In the genomic region with DNA sequence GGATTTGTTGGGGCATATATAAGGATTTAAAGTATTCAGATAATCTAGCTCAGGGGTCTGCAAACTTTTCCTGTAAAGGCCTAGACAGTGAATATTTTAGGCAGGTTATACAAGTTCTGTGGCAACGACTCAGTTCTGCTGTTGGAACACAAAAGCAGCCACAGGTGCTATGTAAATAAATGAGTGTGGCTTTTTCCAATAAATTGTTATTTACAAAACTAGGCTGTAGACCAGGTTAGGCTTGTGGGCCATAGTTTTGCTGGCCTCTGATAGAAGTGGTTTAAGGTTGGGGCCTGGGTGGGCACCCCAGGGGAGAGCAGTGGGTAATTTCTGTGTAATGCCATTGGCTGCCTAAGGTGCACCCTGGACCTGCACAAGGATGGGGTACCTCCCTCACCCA, we compare ENCODE assay signal across 26 cellular contexts. TPM values are rescaled to one million over a fixed set of nuclear protein-coding genes. Genes with fewer than 3 reads are reported as not detected.
"Had no signal": no experiment of that assay in that cellular context is flagged by ENCODE, and none has a peak within 500 bp of the region (broad histone marks: within the 10 kb centered on the region; RNA-seq: fewer than 3 reads in every experiment).

No MANE protein-coding gene starts in this region.

- H3K36me3 ChIP-seq: colonic mucosa, heart right ventricle, neutrophil, ovary, thyroid gland had no signal

- H3K36me3 Mint-ChIP-seq: activated naive CD8-positive, alpha-beta T cell treated with anti-CD3 and anti-CD28 coated beads, Interleukin-2, amount 10 ng/mL, durations not matched to agents 7 days and 5 days had no signal

- ATAC-seq: activated CD4-positive, CD25-positive, alpha-beta regulatory T cell treated with anti-CD3 and anti-CD28 coated beads, Interleukin-2, amount 50 U/mL, for 24 hours; heart right ventricle; naive thymus-derived CD8-positive, alpha-beta T cell; right cardiac atrium had no signal

- H3K4me1 ChIP-seq: colonic mucosa had no signal

- H3K4me3 ChIP-seq: colonic mucosa, heart right ventricle, lung, ovary, thyroid gland had no signal

- DNase-seq: activated CD4-positive, alpha-beta memory T cell treated with anti-CD3 and anti-CD28 coated beads, Interleukin-2, amount 10 ng/mL, durations not matched to agents 7 days and 5 days; activated CD4-positive, alpha-beta T cell treated with anti-CD3 and anti-CD28 coated beads, Interleukin-2, amount 10 ng/mL, durations not matched to agents 24 days and 14 days; activated naive CD4-positive, alpha-beta T cell; activated naive CD8-positive, alpha-beta T cell treated with anti-CD3 and anti-CD28 coated beads, Interleukin-2, amount 10 ng/mL, durations not matched to agents 7 days and 5 days; amygdala; colonic mucosa; endodermal cell; heart right ventricle; kidney; naive thymus-derived CD8-positive, alpha-beta T cell; ovary; right cardiac atrium; stimulated activated CD4-positive, alpha-beta T cell treated with anti-CD3 and anti-CD28 coated beads, Interleukin-4, amount 100 ng/mL, for 24 hours; substantia nigra; thyroid gland had no signal

- H3K27ac ChIP-seq: colonic mucosa, heart right ventricle, neutrophil, ovary, thyroid gland had no signal

- H3K9me3 Mint-ChIP-seq: activated CD4-positive, alpha-beta memory T cell treated with anti-CD3 and anti-CD28 coated beads, Interleukin-2, amount 10 ng/mL, durations not matched to agents 7 days and 5 days; activated CD4-positive, alpha-beta T cell treated with anti-CD3 and anti-CD28 coated beads, Interleukin-2, amount 10 ng/mL, durations not matched to agents 24 days and 14 days; activated T-helper 1 cell treated with anti-CD3 and anti-CD28 coated beads, Interleukin-12 subunit alpha, Interleukin-12 subunit beta, Interleukin-2, Interleukin-4 antibody, amounts not matched to agents 30 ng/mL and 10 ng/mL and 1 ng/mL, durations not matched to agents 14 hours and 24 hours and 36 hours; stimulated activated naive CD8-positive, alpha-beta T cell treated with anti-CD3 and anti-CD28 coated beads, Interleukin-15, Interleukin-2, amounts not matched to agents 100 ng/mL and 50 ng/mL, for 24 hours had no signal

- H3K27ac Mint-ChIP-seq: activated CD4-positive, alpha-beta memory T cell treated with anti-CD3 and anti-CD28 coated beads, Interleukin-2, amount 10 ng/mL, durations not matched to agents 7 days and 5 days; activated CD4-positive, alpha-beta T cell treated with anti-CD3 and anti-CD28 coated beads, Interleukin-2, amount 10 ng/mL, durations not matched to agents 24 days and 14 days; activated naive CD8-positive, alpha-beta T cell treated with anti-CD3 and anti-CD28 coated beads, Interleukin-2, amount 10 ng/mL, durations not matched to agents 7 days and 5 days; activated T-helper 1 cell treated with anti-CD3 and anti-CD28 coated beads, Interleukin-12 subunit alpha, Interleukin-12 subunit beta, Interleukin-2, Interleukin-4 antibody, amounts not matched to agents 30 ng/mL and 10 ng/mL and 1 ng/mL, durations not matched to agents 14 hours and 24 hours and 36 hours; stimulated activated naive CD8-positive, alpha-beta T cell treated with anti-CD3 and anti-CD28 coated beads, Interleukin-15, Interleukin-2, amounts not matched to agents 100 ng/mL and 50 ng/mL, for 24 hours had no signal

- H3K9me3 ChIP-seq: colonic mucosa, neutrophil, ovary, thyroid gland had no signal

- H3K4me3 Mint-ChIP-seq: activated CD4-positive, alpha-beta memory T cell treated with anti-CD3 and anti-CD28 coated beads, Interleukin-2, amount 10 ng/mL, durations not matched to agents 7 days and 5 days; activated CD4-positive, alpha-beta T cell treated with anti-CD3 and anti-CD28 coated beads, Interleukin-2, amount 10 ng/mL, durations not matched to agents 24 days and 14 days; activated naive CD8-positive, alpha-beta T cell treated with anti-CD3 and anti-CD28 coated beads, Interleukin-2, amount 10 ng/mL, durations not matched to agents 7 days and 5 days; activated T-helper 1 cell treated with anti-CD3 and anti-CD28 coated beads, Interleukin-12 subunit alpha, Interleukin-12 subunit beta, Interleukin-2, Interleukin-4 antibody, amounts not matched to agents 30 ng/mL and 10 ng/mL and 1 ng/mL, durations not matched to agents 14 hours and 24 hours and 36 hours; endodermal cell; stimulated activated naive CD8-positive, alpha-beta T cell treated with anti-CD3 and anti-CD28 coated beads, Interleukin-15, Interleukin-2, amounts not matched to agents 100 ng/mL and 50 ng/mL, for 24 hours had no signal

- H3K27me3 ChIP-seq: colonic mucosa, heart right ventricle, ovary, thyroid gland had no signal

RNA-seq across cellular contexts. Expression of a gene that starts 16.9 kb away (rescaled TPM):
- total RNA-seq: activated CD4-positive, alpha-beta memory T cell treated with anti-CD3 and anti-CD28 coated beads, Interleukin-2, amount 10 ng/mL, durations not matched to agents 7 days and 5 days; activated CD4-positive, alpha-beta T cell treated with anti-CD3 and anti-CD28 coated beads, Interleukin-2, amount 10 ng/mL, durations not matched to agents 24 days and 14 days; activated naive CD8-positive, alpha-beta T cell treated with anti-CD3 and anti-CD28 coated beads, Interleukin-2, amount 10 ng/mL, durations not matched to agents 7 days and 5 days; activated T-helper 1 cell treated with anti-CD3 and anti-CD28 coated beads, Interleukin-12 subunit alpha, Interleukin-12 subunit beta, Interleukin-2, Interleukin-4 antibody, amounts not matched to agents 30 ng/mL and 10 ng/mL and 1 ng/mL, durations not matched to agents 14 hours and 24 hours and 36 hours; endodermal cell; mesenteric fat pad; naive thymus-derived CD8-positive, alpha-beta T cell; pulmonary artery endothelial cell; T-helper 2 cell treated with Interferon-gamma antibody and Interleukin-4, amounts not matched to agents 100 ng/mL and 5 ng/mL, for 36 hours had no signal
- polyA plus RNA-seq: naive thymus-derived CD8-positive, alpha-beta T cell had no signal

RNA-seq across cellular contexts. Expression of a gene that starts 46.8 kb away (rescaled TPM):
- total RNA-seq: activated CD4-positive, alpha-beta memory T cell treated with anti-CD3 and anti-CD28 coated beads, Interleukin-2, amount 10 ng/mL, durations not matched to agents 7 days and 5 days; activated CD4-positive, alpha-beta T cell treated with anti-CD3 and anti-CD28 coated beads, Interleukin-2, amount 10 ng/mL, durations not matched to agents 24 days and 14 days; activated naive CD8-positive, alpha-beta T cell treated with anti-CD3 and anti-CD28 coated beads, Interleukin-2, amount 10 ng/mL, durations not matched to agents 7 days and 5 days; activated T-helper 1 cell treated with anti-CD3 and anti-CD28 coated beads, Interleukin-12 subunit alpha, Interleukin-12 subunit beta, Interleukin-2, Interleukin-4 antibody, amounts not matched to agents 30 ng/mL and 10 ng/mL and 1 ng/mL, durations not matched to agents 14 hours and 24 hours and 36 hours; colonic mucosa; epithelial cell of proximal tubule; fibroblast of villous mesenchyme; heart right ventricle; kidney; mesenteric fat pad; ovary; pulmonary artery endothelial cell; right cardiac atrium; T-helper 2 cell treated with Interferon-gamma antibody and Interleukin-4, amounts not matched to agents 100 ng/mL and 5 ng/mL, for 36 hours; thyroid gland; urinary bladder had no signal
- polyA plus RNA-seq: heart right ventricle, right cardiac atrium, urinary bladder had no signal
